ENCODE assay signal across 16 cellular contexts in the genomic region with DNA sequence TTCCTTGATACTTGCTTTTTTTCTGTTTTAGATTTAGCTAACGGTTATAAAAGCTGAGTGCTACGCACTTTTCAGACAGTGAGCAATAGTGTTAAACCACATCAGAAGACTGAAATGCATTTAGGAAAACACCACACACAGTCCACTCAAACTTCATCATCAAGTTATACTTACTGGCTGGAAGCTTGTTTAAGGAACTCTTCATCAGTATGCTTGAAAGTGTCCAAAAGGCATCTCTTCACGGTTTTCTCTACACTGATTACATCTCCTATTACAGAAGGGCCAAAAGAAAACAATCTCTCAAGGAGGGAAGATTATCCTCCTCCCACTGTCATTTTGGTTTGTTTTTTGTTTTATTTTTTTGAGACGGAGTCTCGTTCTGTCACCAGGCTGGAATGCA. TPM values are rescaled to one million over a fixed set of nuclear protein-coding genes. Genes with fewer than 3 reads are reported as not detected.
"Had no signal": no experiment of that assay in that cellular context is flagged by ENCODE, and none has a peak within 500 bp of the region (broad histone marks: within the 10 kb centered on the region; RNA-seq: fewer than 3 reads in every experiment).

No MANE protein-coding gene starts in this region.

- H3K27me3 ChIP-seq: cardiac muscle cell, esophagus muscularis mucosa, foreskin keratinocyte had no signal

- H3K9me3 ChIP-seq: esophagus muscularis mucosa, prostate gland, thoracic aorta had no signal

- H3K4me1 ChIP-seq: foreskin keratinocyte, prostate gland had no signal

- H3K27ac ChIP-seq: cardiac muscle cell, esophagus muscularis mucosa, foreskin keratinocyte, prostate gland, skin epidermis, thoracic aorta, WERI-Rb-1 had no signal

- H3K4me3 ChIP-seq: cardiac muscle cell, esophagus muscularis mucosa, prostate gland, skin epidermis, thoracic aorta had no signal

- H3K27me3 Mint-ChIP-seq: T-helper 17 cell had no signal

- H3K4me3 Mint-ChIP-seq: T-helper 17 cell had no signal

- DNase-seq: activated CD4-positive, alpha-beta T cell treated with anti-CD3 and anti-CD28 coated beads for 4 hours; aorta; foreskin keratinocyte; right cardiac atrium; SHP77; stimulated activated CD4-positive, alpha-beta T cell treated with anti-CD3 and anti-CD28 coated beads, Interleukin-4, amount 100 ng/mL, for 4 hours; stimulated activated CD8-positive, alpha-beta memory T cell treated with anti-CD3 and anti-CD28 coated beads, Interleukin-4, amount 100 ng/mL, for 48 hours; T-helper 17 cell; WERI-Rb-1 had no signal

- ATAC-seq: foreskin keratinocyte, right cardiac atrium, T-helper 17 cell had no signal

RNA-seq across cellular contexts. Expression of a gene that starts 25.1 kb away (rescaled TPM):
- total RNA-seq: lower leg skin, T-helper 17 cell had no signal

RNA-seq across cellular contexts. Expression of a gene that starts 45.4 kb away (rescaled TPM):
- total RNA-seq: activated CD8-positive, alpha-beta memory T cell treated with anti-CD3 and anti-CD28 coated beads for 36 hours; foreskin keratinocyte; T-helper 17 cell had no signal
